Comparison of ENCODE assay signal across 10 cellular contexts in genomic region chr1:2534775-2535387, GRCh38. TPM values are rescaled to one million over a fixed set of nuclear protein-coding genes. Genes with fewer than 3 reads are reported as not detected.
DNase-seq lines count a peak whose midpoint lies in the region; ATAC-seq and TF ChIP-seq lines count a peak whose summit lies in the region.
"Had no signal": no experiment of that assay in that cellular context is flagged by ENCODE, and none has a peak within 500 bp of the region (broad histone marks: within the 10 kb centered on the region; RNA-seq: fewer than 3 reads in every experiment).

No MANE protein-coding gene starts in this region.

- POLR2A ChIA-PET in MCF 10A (lab: Yijun Ruan, JAX): interaction anchor here (0.9 to 3.6 kb wide), 10 partner anchors 9 to 345 kb away, joined by 3 to 26 read pairs (median 10); partner anchors contain the start of genes MORN1, PANK4 and RER1

- H3K4me3 Mint-ChIP-seq in MCF 10A (ENCODE audit: unreplicated experiment) (peak overlapping the region; percentile 41), mesothelial cell of epicardium (peak overlapping the region; percentile 3), progenitor cell of endocrine pancreas (ENCODE audit: low read depth) (no peak overlapping the region)

- no TSS peak for BruUV-seq in MCF 10A (replicated peaks; lab: Mats Ljungman, UMichigan)

- TF ChIP-seq CTCF in MCF 10A (IDR thresholded peaks at IDR 0.05; ENCODE audit: unreplicated experiment) (no peak), mesothelial cell of epicardium (IDR thresholded peaks at IDR 0.05; ENCODE audit: unreplicated experiment) (no peak), progenitor cell of endocrine pancreas (IDR thresholded peaks at IDR 0.05; ENCODE audit: unreplicated experiment) (no peak)

- H3K9me3 Mint-ChIP-seq in MCF 10A (ENCODE audit: unreplicated experiment): no peaks in the 10 kb centered on the region
- H3K9me3 Mint-ChIP-seq in mesothelial cell of epicardium: no peaks in the 10 kb centered on the region
- no peaks in the 10 kb centered on the region for H3K9me3 Mint-ChIP-seq in progenitor cell of endocrine pancreas (ENCODE audit: low read depth)

- CTCF ChIA-PET in MCF 10A (lab: Yijun Ruan, JAX): interaction anchor here (0.6 to 3.7 kb wide), 2 partner anchors 13 to 1111 kb away, joined by 3 to 28 read pairs; no protein-coding TSS in a partner anchor

- H3K27ac Mint-ChIP-seq in MCF 10A (ENCODE audit: low read depth, unreplicated experiment) (peak overlapping the region; percentile 59), mesothelial cell of epicardium (peak overlapping the region; percentile 69), progenitor cell of endocrine pancreas (no peak overlapping the region)

- H3K27me3 Mint-ChIP-seq in MCF 10A (ENCODE audit: insufficient read depth, unreplicated experiment) (no peaks in the 10 kb centered on the region), mesothelial cell of epicardium (ENCODE audit: low read depth) (peaks cover 64% of the 10 kb centered on the region), progenitor cell of endocrine pancreas (peaks cover 43% of the 10 kb centered on the region)

- H3K4me1 Mint-ChIP-seq in MCF 10A (ENCODE audit: insufficient read depth, unreplicated experiment) (peaks cover 48% of the 10 kb centered on the region), mesothelial cell of epicardium (peaks cover 19% of the 10 kb centered on the region), progenitor cell of endocrine pancreas (ENCODE audit: low read depth) (peaks cover 6% of the 10 kb centered on the region)

- DNase-seq in DMS53 (lab: John Stamatoyannopoulos, UW) (peak; percentile 95), NCI-H187 treated with DMSO at 0.1 percent for 48 hours (lab: John Stamatoyannopoulos, UW) (peak; percentile 40), MCF 10A (ENCODE audit: unreplicated experiment) (peak; percentile 86), mesothelial cell of epicardium (ENCODE audit: low spot score in 2 of 2, unreplicated experiment in 2 of 2) (no peak), progenitor cell of endocrine pancreas (ENCODE audit: low spot score, unreplicated experiment) (no peak), cardiac septum (ENCODE audit: low spot score) (no peak)
- DNase-seq in activated CD4-positive, CD25-positive, alpha-beta regulatory T cell treated with anti-CD3 and anti-CD28 coated beads, Interleukin-2, amount 50 U/mL, for 72 hours: no peak
- DNase-seq: activated T-cell treated with anti-CD3 and anti-CD28 coated beads, Interleukin-2, amount 50 U/mL, for 1 hour had no signal

- intact Hi-C loops in MCF 10A (cut with micrococcal nuclease) (no loop called here), cardiac septum (cut with DNase I) (no loop called here)

- peaks cover 6% of the 10 kb centered on the region for H3K36me3 Mint-ChIP-seq in MCF 10A (ENCODE audit: insufficient read depth, unreplicated experiment)
- H3K36me3 Mint-ChIP-seq in mesothelial cell of epicardium: no peaks in the 10 kb centered on the region
- H3K36me3 Mint-ChIP-seq in progenitor cell of endocrine pancreas (ENCODE audit: insufficient read depth): no peaks in the 10 kb centered on the region

- ATAC-seq in GM18867 (IDR thresholded peaks at IDR 0.05; ENCODE audit: unreplicated experiment): no peak

RNA-seq across cellular contexts. Expression of gene HES5, which starts 4.8 kb away (rescaled TPM):
- not detected in 2 replicates for total RNA-seq in MCF 10A (2022)
- total RNA-seq in mesothelial cell of epicardium: not detected in 3 replicates
- total RNA-seq in progenitor cell of endocrine pancreas: 0.36 TPM in 1 of 2 replicates, not detected in the other
- total RNA-seq in cardiac septum: 2.0 TPM
- total RNA-seq: LHCN-M2 had no signal

RNA-seq across cellular contexts. Expression of gene PANK4, which starts 8.5 kb away (rescaled TPM):
- 22.1 and 25.4 TPM in 2 replicates for total RNA-seq in MCF 10A (2022)
- total RNA-seq in mesothelial cell of epicardium: 43.1 to 50.8 TPM (median 45.4 TPM) in 3 replicates
- 42.5 and 45.4 TPM in 2 replicates for total RNA-seq in progenitor cell of endocrine pancreas
- total RNA-seq in cardiac septum: 37.1 TPM

RNA-seq across cellular contexts. Expression of gene TNFRSF14, which starts 21.3 kb away (rescaled TPM):
- total RNA-seq in MCF 10A (2022) (4.2 and 4.6 TPM in 2 replicates), mesothelial cell of epicardium (1.1 to 1.3 TPM (median 1.2 TPM) in 3 replicates), progenitor cell of endocrine pancreas (0.41 and 0.75 TPM in 2 replicates), cardiac septum (13.8 TPM)

RNA-seq across cellular contexts. Expression of gene PRXL2B, which starts 51.7 kb away (rescaled TPM):
- total RNA-seq in MCF 10A (2022): 10.3 and 12.6 TPM in 2 replicates
- total RNA-seq in mesothelial cell of epicardium: 33.4 to 37.1 TPM (median 34.7 TPM) in 3 replicates
- total RNA-seq in progenitor cell of endocrine pancreas: 32.0 and 36.4 TPM in 2 replicates
- 3.4 TPM for total RNA-seq in cardiac septum

RNA-seq across cellular contexts. Expression of gene PLCH2, which starts 58.8 kb away (rescaled TPM):
- total RNA-seq in MCF 10A (2022): 92.6 and 123 TPM in 2 replicates
- total RNA-seq in mesothelial cell of epicardium: 1.7 to 2.1 TPM (median 1.8 TPM) in 3 replicates
- total RNA-seq in progenitor cell of endocrine pancreas: 0.13 TPM in 1 of 2 replicates, not detected in the other
- 0.11 TPM for total RNA-seq in cardiac septum
- total RNA-seq: LHCN-M2 had no signal

Comparison
In these comparisons a context has a peak if more than half of its experiments do, and no peak if none do; other contexts are left out.
1. DNase-seq: peak in DMS53 (single experiment), NCI-H187 treated with DMSO at 0.1 percent for 48 hours (single experiment) and MCF 10A (single experiment); none in mesothelial cell of epicardium (0 of 2), progenitor cell of endocrine pancreas (single experiment), cardiac septum (single experiment) and activated CD4-positive, CD25-positive, alpha-beta regulatory T cell treated with anti-CD3 and anti-CD28 coated beads, Interleukin-2, amount 50 U/mL, for 72 hours (single experiment).